In the genomic region with DNA sequence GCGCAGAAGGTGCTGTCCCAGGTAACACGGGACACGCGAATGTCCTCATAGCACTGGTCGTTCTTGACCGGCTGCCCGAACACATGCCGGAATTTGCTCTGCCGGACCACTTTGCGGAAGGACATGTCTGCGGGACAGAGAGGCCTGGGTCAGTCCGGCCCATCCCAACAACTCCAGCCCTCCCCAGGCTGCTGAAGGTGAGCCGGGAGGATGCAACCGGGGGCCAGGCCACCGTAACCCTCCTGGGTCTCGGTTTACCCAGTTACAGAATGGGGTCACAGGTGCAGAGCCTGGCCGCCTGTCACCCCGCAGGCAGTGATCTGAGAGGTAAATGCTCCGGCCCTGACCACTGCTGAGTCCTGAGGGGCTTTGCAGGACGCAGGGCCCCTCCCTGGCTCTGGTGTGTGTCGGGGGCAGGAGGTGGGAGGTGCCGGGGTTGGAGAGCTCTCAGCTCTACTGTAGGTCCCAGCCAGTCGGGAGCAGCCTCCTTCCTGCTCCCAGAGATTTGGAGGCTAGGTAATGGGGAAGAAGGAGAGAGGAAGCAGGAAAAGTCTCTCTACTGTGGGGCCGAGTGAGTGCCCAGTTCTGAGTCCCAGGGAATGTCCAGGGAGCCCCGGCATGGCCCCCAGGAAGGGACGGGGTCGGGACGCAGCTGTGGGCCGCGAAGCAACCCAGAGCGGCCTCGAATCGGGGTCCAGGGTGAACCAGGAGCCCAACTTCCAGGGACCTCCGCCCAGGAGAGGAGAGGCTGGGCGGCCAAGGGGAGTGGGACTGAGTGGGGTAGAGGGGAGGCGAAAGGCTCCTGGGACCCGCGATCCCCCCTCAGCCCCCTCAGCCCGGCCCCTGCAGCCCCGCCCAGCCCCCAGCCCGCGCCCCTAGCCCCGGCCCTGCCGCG, we compare ENCODE assay signal across 8 cellular contexts. TPM values are rescaled to one million over a fixed set of nuclear protein-coding genes. Genes with fewer than 3 reads are reported as not detected.
DNase-seq lines count a peak whose midpoint lies in the region; ATAC-seq and TF ChIP-seq lines count a peak whose summit lies in the region.
"Had no signal": no experiment of that assay in that cellular context is flagged by ENCODE, and none has a peak within 500 bp of the region (broad histone marks: within the 10 kb centered on the region; RNA-seq: fewer than 3 reads in every experiment).

No MANE protein-coding gene starts in this region.

- intact Hi-C loops in activated CD8-positive, alpha-beta T cell treated with anti-CD3 and anti-CD28 coated beads for 36 hours (cut with micrococcal nuclease), result no loop called here

- DNase-seq in HAP-1 (ENCODE audit: low spot score in 2 of 2) (no peak), iPS DF 6.9 (ENCODE audit: low read depth, low spot score) (no peak), HuH-7.5 (ENCODE audit: low spot score) (no peak)
- no peak for DNase-seq in activated CD8-positive, alpha-beta T cell treated with anti-CD3 and anti-CD28 coated beads for 36 hours
- DNase-seq in stimulated activated naive CD8-positive, alpha-beta T cell treated with anti-CD3 and anti-CD28 coated beads, Interleukin-15, amount 100 ng/mL, for 72 hours, result no peak

- no peaks in the 10 kb centered on the region for H3K27me3 Mint-ChIP-seq in activated CD8-positive, alpha-beta T cell treated with anti-CD3 and anti-CD28 coated beads for 36 hours
- no peaks in the 10 kb centered on the region for H3K27me3 Mint-ChIP-seq in stimulated activated naive CD8-positive, alpha-beta T cell treated with anti-CD3 and anti-CD28 coated beads, Interleukin-15, amount 100 ng/mL, for 72 hours

- no peak for ATAC-seq in activated CD8-positive, alpha-beta T cell treated with anti-CD3 and anti-CD28 coated beads for 36 hours
- ATAC-seq in stimulated activated naive CD8-positive, alpha-beta T cell treated with anti-CD3 and anti-CD28 coated beads, Interleukin-15, amount 100 ng/mL, for 72 hours, result no peak
- no peak for ATAC-seq in GM19328 (IDR thresholded peaks at IDR 0.05; ENCODE audit: unreplicated experiment)
- no peak for ATAC-seq in GM21526 (IDR thresholded peaks at IDR 0.05; ENCODE audit: low FRiP score, unreplicated experiment)

- H3K4me3 Mint-ChIP-seq in activated CD8-positive, alpha-beta T cell treated with anti-CD3 and anti-CD28 coated beads for 36 hours, result peak overlapping the region; percentile 50
- H3K4me3 Mint-ChIP-seq in stimulated activated naive CD8-positive, alpha-beta T cell treated with anti-CD3 and anti-CD28 coated beads, Interleukin-15, amount 100 ng/mL, for 72 hours, result peak overlapping the region; percentile 77 to 89

- no peak for TF ChIP-seq CTCF in activated CD8-positive, alpha-beta T cell treated with anti-CD3 and anti-CD28 coated beads for 36 hours (IDR thresholded peaks at IDR 0.05)

- no peaks in the 10 kb centered on the region for H3K9me3 Mint-ChIP-seq in activated CD8-positive, alpha-beta T cell treated with anti-CD3 and anti-CD28 coated beads for 36 hours
- H3K9me3 Mint-ChIP-seq in stimulated activated naive CD8-positive, alpha-beta T cell treated with anti-CD3 and anti-CD28 coated beads, Interleukin-15, amount 100 ng/mL, for 72 hours, result no peaks in the 10 kb centered on the region

- CTCF ChIA-PET in activated CD8-positive, alpha-beta T cell treated with anti-CD3 and anti-CD28 coated beads for 36 hours (lab: Charles Lee), result no interaction called here

- peaks cover 64% of the 10 kb centered on the region for H3K4me1 Mint-ChIP-seq in activated CD8-positive, alpha-beta T cell treated with anti-CD3 and anti-CD28 coated beads for 36 hours (ENCODE audit: low read depth)
- peaks cover 90% of the 10 kb centered on the region for H3K4me1 Mint-ChIP-seq in stimulated activated naive CD8-positive, alpha-beta T cell treated with anti-CD3 and anti-CD28 coated beads, Interleukin-15, amount 100 ng/mL, for 72 hours

- no peaks in the 10 kb centered on the region for H3K27me3 ChIP-seq in HAP-1 (ENCODE audit: low read depth)
- no peaks in the 10 kb centered on the region for H3K27me3 ChIP-seq in iPS DF 6.9 (ENCODE audit: control insufficient read depth, insufficient read depth, low read length)

- H3K4me1 ChIP-seq in HAP-1, result peaks cover 4% of the 10 kb centered on the region; the same call in 1 of the 2 replicates
- peaks cover under 1% of the 10 kb centered on the region; the same call in 1 of the 2 replicates for H3K4me1 ChIP-seq in iPS DF 6.9 (ENCODE audit: control insufficient read depth, insufficient read depth, low read length)

- in situ Hi-C loops in HAP-1 (cut with MboI; ENCODE audit: low sequenced_read_pairs), result no loop called here

- peaks cover 22% of the 10 kb centered on the region for H3K36me3 Mint-ChIP-seq in activated CD8-positive, alpha-beta T cell treated with anti-CD3 and anti-CD28 coated beads for 36 hours (ENCODE audit: low read depth)

- H3K4me3 ChIP-seq in HAP-1 (peak overlapping the region; percentile 64), iPS DF 6.9 (ENCODE audit: low read length) (peak overlapping the region; percentile 81; the same call in 1 of the 2 replicates)

- WGBS in iPS DF 6.9 (ENCODE audit: insufficient coverage, insufficient read length), result no CpG with 5 or more reads among the region's 45 CpGs

- no peaks in the 10 kb centered on the region for H3K9me3 ChIP-seq in HAP-1
- no peaks in the 10 kb centered on the region for H3K9me3 ChIP-seq in iPS DF 6.9 (ENCODE audit: control insufficient read depth, insufficient read depth, low read length)

- H3K27ac ChIP-seq in iPS DF 6.9 (ENCODE audit: low read length), result no peak overlapping the region

- H3K36me3 ChIP-seq in HAP-1 (replicated peaks), result peaks cover 17% of the 10 kb centered on the region
- H3K36me3 ChIP-seq in iPS DF 6.9 (ENCODE audit: control insufficient read depth, insufficient read depth, low read length), result peaks cover 7% of the 10 kb centered on the region; the same call in 1 of the 2 replicates

- H3K27ac Mint-ChIP-seq in activated CD8-positive, alpha-beta T cell treated with anti-CD3 and anti-CD28 coated beads for 36 hours, result peak overlapping the region; percentile 26
- H3K27ac Mint-ChIP-seq in stimulated activated naive CD8-positive, alpha-beta T cell treated with anti-CD3 and anti-CD28 coated beads, Interleukin-15, amount 100 ng/mL, for 72 hours, result peak overlapping the region; percentile 88

- POLR2A ChIA-PET in activated CD8-positive, alpha-beta T cell treated with anti-CD3 and anti-CD28 coated beads for 36 hours (lab: Charles Lee), result interaction anchor here (1.2 to 2.3 kb wide), 2 partner anchors 14 to 42 kb away, joined by 3 to 7 read pairs; a partner anchor contains a TSS

RNA-seq across cellular contexts. Expression of a gene that starts 0.5 kb away (rescaled TPM):
- 100 to 1,000 TPM; 254 to 276 TPM for total RNA-seq in activated CD8-positive, alpha-beta T cell treated with anti-CD3 and anti-CD28 coated beads for 36 hours

RNA-seq across cellular contexts. Expression of a gene that starts 5.3 kb away (rescaled TPM):
- 100 to 1,000 TPM; 107 to 114 TPM for total RNA-seq in activated CD8-positive, alpha-beta T cell treated with anti-CD3 and anti-CD28 coated beads for 36 hours

RNA-seq across cellular contexts. Expression of a gene that starts 9.8 kb away (rescaled TPM):
- not detected for total RNA-seq in activated CD8-positive, alpha-beta T cell treated with anti-CD3 and anti-CD28 coated beads for 36 hours
- total RNA-seq: subcutaneous adipose tissue had no signal

RNA-seq across cellular contexts. Expression of a gene that starts 12.4 kb away (rescaled TPM):
- total RNA-seq in activated CD8-positive, alpha-beta T cell treated with anti-CD3 and anti-CD28 coated beads for 36 hours, result 1 to 10 TPM in 1 of 2 experiments, under 1 TPM in 1; 0.83 to 1.4 TPM

RNA-seq across cellular contexts. Expression of a gene that starts 14.5 kb away (rescaled TPM):
- total RNA-seq in activated CD8-positive, alpha-beta T cell treated with anti-CD3 and anti-CD28 coated beads for 36 hours, result 10 to 100 TPM; 54.8 to 57.4 TPM
